Comparison of ENCODE assay signal across 9 cellular contexts in the genomic region with DNA sequence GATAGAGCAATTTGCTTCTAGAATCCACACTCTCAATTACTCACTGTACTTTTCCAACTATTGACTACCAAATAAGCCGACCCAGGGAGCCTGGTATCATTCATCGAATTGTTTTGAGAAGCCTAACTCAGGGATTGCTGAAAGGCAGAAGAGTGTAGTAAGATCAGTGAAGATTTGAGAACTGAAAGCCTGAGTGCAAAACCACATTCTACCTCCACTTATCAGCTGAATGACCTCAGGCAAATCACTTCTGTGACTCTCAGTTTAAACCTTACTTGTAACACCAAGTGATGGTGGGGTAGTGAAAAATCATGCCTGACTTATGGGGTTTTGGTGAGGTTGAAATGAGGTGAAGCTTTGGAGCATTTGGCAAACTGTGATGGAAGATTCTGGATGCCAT.
A peak's percentile ranks its signal among the peaks of the same experiment; 100 is the strongest.
DNase-seq lines count a peak whose midpoint lies in the region; ATAC-seq, FAIRE-seq and TF ChIP-seq lines count a peak whose summit lies in the region.
"Had no signal": no experiment of that assay in that cellular context is flagged by ENCODE, and none has a peak within 500 bp of the region (broad histone marks: within the 10 kb centered on the region; RNA-seq: fewer than 3 reads in every experiment).

No MANE protein-coding gene starts in this region.

- H3K4me3 ChIP-seq in CD4-positive, CD25-positive, alpha-beta regulatory T cell (ENCODE audit: low read depth, low read length): no peak overlapping the region
- H3K4me3 ChIP-seq in kidney (ENCODE audit: low read length in 2 of 2): no peak overlapping the region

- H3K27ac ChIP-seq in CD4-positive, CD25-positive, alpha-beta regulatory T cell (ENCODE audit: insufficient read depth, low read length, poor library complexity, severe bottlenecking): no peak overlapping the region
- H3K27ac ChIP-seq in kidney (ENCODE audit: low read depth in 2 of 2, low read length in 2 of 2) (no peak overlapping the region), H9 (ENCODE audit: insufficient read length, low read depth, low read length) (no peak overlapping the region)

- H2BK120ac ChIP-seq in H9 (ENCODE audit: low read depth, low read length, poor library complexity, severe bottlenecking): no peak overlapping the region

- no peak overlapping the region for H4K5ac ChIP-seq in H9 (ENCODE audit: insufficient read length, low read depth, low read length)

- no peak overlapping the region for H2BK5ac ChIP-seq in H9 (ENCODE audit: insufficient read length, low read length)

- H3K9me3 Mint-ChIP-seq in CD4-positive, CD25-positive, alpha-beta regulatory T cell: no peaks in the 10 kb centered on the region
- H3K9me3 Mint-ChIP-seq in activated naive CD8-positive, alpha-beta T cell (ENCODE audit: low read depth): no peaks in the 10 kb centered on the region
- H3K9me3 Mint-ChIP-seq in H9: no peaks in the 10 kb centered on the region; a peak in 1 of 5 replicates

- no peak overlapping the region for H3K4me2 ChIP-seq in H9 (ENCODE audit: insufficient read depth, insufficient read length, low read length)

- H4K91ac ChIP-seq in H9 (ENCODE audit: insufficient read length, low read depth, low read length): no peak overlapping the region

- H3K27me3 Mint-ChIP-seq in CD4-positive, CD25-positive, alpha-beta regulatory T cell: no peaks in the 10 kb centered on the region
- H3K27me3 Mint-ChIP-seq in activated naive CD8-positive, alpha-beta T cell: no peaks in the 10 kb centered on the region
- no peaks in the 10 kb centered on the region; the same call in 1 of the 2 replicates for H3K27me3 Mint-ChIP-seq in H9 (ENCODE audit: low read depth)

- H2BK20ac ChIP-seq in H9 (ENCODE audit: low read depth, low read length, poor library complexity, severe bottlenecking): no peak overlapping the region

- H3K79me2 ChIP-seq in H9 (ENCODE audit: insufficient read depth, low read length): no peaks in the 10 kb centered on the region

- peaks cover 14% of the 10 kb centered on the region for H3K4me1 ChIP-seq in CD4-positive, CD25-positive, alpha-beta regulatory T cell (ENCODE audit: control insufficient read depth, insufficient read depth, low read length, poor library complexity, severe bottlenecking)
- H3K4me1 ChIP-seq in kidney (ENCODE audit: control insufficient read depth in 1 of 2, insufficient read depth in 1 of 2, low read depth in 1 of 2, low read length in 2 of 2): peaks cover 7 to 27% of the 10 kb centered on the region in 2 donors
- peaks cover 11% of the 10 kb centered on the region; the same call in 1 of the 2 replicates for H3K4me1 ChIP-seq in H9 (ENCODE audit: insufficient read depth, low read length)

- no peaks in the 10 kb centered on the region for H3K9me3 ChIP-seq in CD4-positive, CD25-positive, alpha-beta regulatory T cell (ENCODE audit: control insufficient read depth in 2 of 2, low read length in 2 of 2)
- H3K9me3 ChIP-seq in kidney (ENCODE audit: control insufficient read depth in 1 of 2, low read length in 2 of 2): no peaks in the 10 kb centered on the region
- no peaks in the 10 kb centered on the region for H3K9me3 ChIP-seq in H9 (ENCODE audit: control insufficient read depth, low read depth, low read length)

- no peak for FAIRE-seq in kidney (lab: Jason Lieb, UNC)

- no peak overlapping the region for H3K56ac ChIP-seq in H9 (ENCODE audit: insufficient read length, low read depth, low read length)

- H4K8ac ChIP-seq in H9 (replicated peaks; ENCODE audit: insufficient read length, low read depth, low read length): no peak overlapping the region

- no peak overlapping the region for H2AK5ac ChIP-seq in H9 (ENCODE audit: insufficient read length, low read length)

- WGBS in H9 (ENCODE audit: extremely low coverage, insufficient read length, low lambda C conversion rate): no CpG with 5 or more reads among the region's 2 CpGs

- no peak for TF ChIP-seq CTCF in kidney (IDR thresholded peaks at IDR 0.05; ENCODE audit: borderline replicate concordance, extremely low read depth, insufficient read depth)
- no peak for TF ChIP-seq CTCF in H9 (conservative IDR thresholded peaks at IDR 0.05)

- H3K4me1 Mint-ChIP-seq in CD4-positive, CD25-positive, alpha-beta regulatory T cell: peaks cover 3 to 35% (median 25%) of the 10 kb centered on the region in 4 donors
- peaks cover 38% of the 10 kb centered on the region for H3K4me1 Mint-ChIP-seq in activated naive CD8-positive, alpha-beta T cell (ENCODE audit: low read depth)
- H3K4me1 Mint-ChIP-seq in H9: peaks cover 59 to 62% of the 10 kb centered on the region in 2 experiments

- no peaks in the 10 kb centered on the region for H3K36me3 Mint-ChIP-seq in CD4-positive, CD25-positive, alpha-beta regulatory T cell
- H3K36me3 Mint-ChIP-seq in activated naive CD8-positive, alpha-beta T cell: no peaks in the 10 kb centered on the region
- H3K36me3 Mint-ChIP-seq in H9 (ENCODE audit: insufficient read depth in 1 of 3, low read depth in 3 of 3): no peaks in the 10 kb centered on the region

- no peaks in the 10 kb centered on the region for H4K20me1 ChIP-seq in H9 (ENCODE audit: control insufficient read depth, insufficient read depth, insufficient read length)

- peak overlapping the region in 3 of 4 donors; percentile 9 to 93 (median 59) for H3K4me3 Mint-ChIP-seq in CD4-positive, CD25-positive, alpha-beta regulatory T cell
- peak overlapping the region; percentile 0 for H3K4me3 Mint-ChIP-seq in activated naive CD8-positive, alpha-beta T cell
- no peak overlapping the region for H3K4me3 Mint-ChIP-seq in H9

- H2BK15ac ChIP-seq in H9 (ENCODE audit: low read depth, low read length): no peak overlapping the region

- DNase-seq in CD4-positive, CD25-positive, alpha-beta regulatory T cell: no peak
- DNase-seq in kidney (no peak), AG08396 (ENCODE audit: low spot score) (no peak), occipital lobe (lab: John Stamatoyannopoulos, UW) (no peak), H9 (no peak)

- H3K4ac ChIP-seq in H9 (ENCODE audit: low read depth, low read length): no peak overlapping the region

- H2AFZ ChIP-seq in H9 (ENCODE audit: low read length): no peak overlapping the region

- no peak overlapping the region for H3K14ac ChIP-seq in H9 (ENCODE audit: insufficient read depth, low read length)

- no peak overlapping the region for H2BK12ac ChIP-seq in H9 (ENCODE audit: insufficient read length, low read depth, low read length)

- ATAC-seq in CD4-positive, CD25-positive, alpha-beta regulatory T cell (ENCODE audit: low read depth in 2 of 2): no peak
- ATAC-seq in GM19351 (IDR thresholded peaks at IDR 0.05; ENCODE audit: unreplicated experiment) (peak; percentile 95), HG03108 (IDR thresholded peaks at IDR 0.05; ENCODE audit: unreplicated experiment) (peak; percentile 69)
- ATAC-seq: Panc1 had no signal

- H3K9ac ChIP-seq in kidney (ENCODE audit: low read length in 2 of 2): no peak overlapping the region
- no peak overlapping the region for H3K9ac ChIP-seq in H9 (ENCODE audit: extremely low read depth, insufficient read length, low read length)

- intact Hi-C loops in kidney (cut with DNase I): no loop called here

- H3K23me2 ChIP-seq in H9 (ENCODE audit: insufficient read length, low read depth, low read length, poor library complexity, severe bottlenecking): no peaks in the 10 kb centered on the region

- no peak overlapping the region for H3K18ac ChIP-seq in H9 (ENCODE audit: insufficient read length, low read depth, low read length)

- no peaks in the 10 kb centered on the region for H3K36me3 ChIP-seq in CD4-positive, CD25-positive, alpha-beta regulatory T cell (ENCODE audit: control insufficient read depth, insufficient read depth, low read length)
- no peaks in the 10 kb centered on the region for H3K36me3 ChIP-seq in kidney (ENCODE audit: control insufficient read depth in 1 of 2, insufficient read depth in 2 of 2, low read length in 2 of 2)

- H3T11ph ChIP-seq in H9 (ENCODE audit: low read length): no peak overlapping the region

- no peak overlapping the region for H3K23ac ChIP-seq in H9 (ENCODE audit: insufficient read length, low read depth, low read length)

- H3K79me1 ChIP-seq in H9 (ENCODE audit: insufficient read depth, low read depth, low read length, poor library complexity, severe bottlenecking): no peaks in the 10 kb centered on the region

- no peaks in the 10 kb centered on the region for H3K27me3 ChIP-seq in CD4-positive, CD25-positive, alpha-beta regulatory T cell (ENCODE audit: control insufficient read depth, insufficient read depth, low read length)
- H3K27me3 ChIP-seq in H9 (ENCODE audit: insufficient read depth, low read length): no peaks in the 10 kb centered on the region

- H3K27ac Mint-ChIP-seq in CD4-positive, CD25-positive, alpha-beta regulatory T cell: peak overlapping the region in 1 of 3 donors; percentile 92
- H3K27ac Mint-ChIP-seq in activated naive CD8-positive, alpha-beta T cell: no peak overlapping the region
- no peak overlapping the region for H3K27ac Mint-ChIP-seq in H9

Comparison
In these comparisons a context has a peak if more than half of its experiments do, and no peak if none do; other contexts are left out.
1. ATAC-seq: peak in GM19351 (single experiment) and HG03108 (single experiment); none in CD4-positive, CD25-positive, alpha-beta regulatory T cell (0 of 2).
2. H3K4me3 Mint-ChIP-seq: peak in CD4-positive, CD25-positive, alpha-beta regulatory T cell (3 of 4) and activated naive CD8-positive, alpha-beta T cell (single experiment); none in H9 (0 of 2).